Comparison of ENCODE assay signal across 8 cellular contexts in genomic region chr22:31495343-31495742, GRCh38. TPM values are rescaled to one million over a fixed set of nuclear protein-coding genes. Genes with fewer than 3 reads are reported as not detected.
DNase-seq lines count a peak whose midpoint lies in the region; ATAC-seq, FAIRE-seq and TF ChIP-seq lines count a peak whose summit lies in the region.

No MANE protein-coding gene starts in this region.

- H3K36me3 ChIP-seq in kidney (ENCODE audit: control insufficient read depth in 1 of 2, insufficient read depth in 2 of 2, low read length in 2 of 2) (peaks cover 0 to 2% of the 10 kb centered on the region in 2 donors), thymus (ENCODE audit: control insufficient read depth, insufficient read depth) (no peaks in the 10 kb centered on the region)

- no peak for DNase-seq in activated T-cell treated with anti-CD3 and anti-CD28 coated beads, Interleukin-2, amount 50 U/mL, for 72 hours
- DNase-seq in activated T-cell treated with anti-CD3 and anti-CD28 coated beads for 4 hours = no peak
- no peak for DNase-seq in activated naive CD8-positive, alpha-beta T cell treated with anti-CD3 and anti-CD28 coated beads for 36 hours
- no peak for DNase-seq in kidney
- no peak for DNase-seq in GM03348 (ENCODE audit: low spot score)
- no peak for DNase-seq in glomerular visceral epithelial cell (ENCODE audit: extremely low spot score)
- DNase-seq in hepatic stellate cell (ENCODE audit: low spot score) = no peak

- FAIRE-seq in kidney (lab: Jason Lieb, UNC) = no peak

- WGBS in thymus = 82% methylated on average over 15 of the region's 15 CpGs

- peaks cover 13 to 18% of the 10 kb centered on the region in 2 donors for H3K36me3 Mint-ChIP-seq in activated T-cell treated with anti-CD3 and anti-CD28 coated beads, Interleukin-2, amount 50 U/mL, for 72 hours (ENCODE audit: insufficient read depth in 2 of 2)
- peaks cover 24% of the 10 kb centered on the region for H3K36me3 Mint-ChIP-seq in activated naive CD8-positive, alpha-beta T cell treated with anti-CD3 and anti-CD28 coated beads for 36 hours

- H3K9ac ChIP-seq in kidney (ENCODE audit: low read length in 2 of 2) = peak overlapping the region in 1 of 2 donors; percentile 82

- H3K4me1 ChIP-seq in kidney (ENCODE audit: control insufficient read depth in 1 of 2, insufficient read depth in 1 of 2, low read depth in 1 of 2, low read length in 2 of 2) (peaks cover 0 to 11% of the 10 kb centered on the region in 2 donors), thymus (ENCODE audit: control insufficient read depth, insufficient read depth, low read length) (peaks cover 12% of the 10 kb centered on the region)

- H3K4me3 ChIP-seq in kidney (ENCODE audit: low read length in 2 of 2) (peak overlapping the region; percentile 84 to 95), thymus (ENCODE audit: low read length) (peak overlapping the region; percentile 62)

- H3K27ac ChIP-seq in kidney (ENCODE audit: low read depth in 2 of 2, low read length in 2 of 2) (peak overlapping the region; percentile 82 to 85), thymus (ENCODE audit: low read depth) (no peak overlapping the region)

- H3K27me3 ChIP-seq in thymus (ENCODE audit: control insufficient read depth, insufficient read depth) = no peaks in the 10 kb centered on the region

- H3K27me3 Mint-ChIP-seq in activated T-cell treated with anti-CD3 and anti-CD28 coated beads, Interleukin-2, amount 50 U/mL, for 72 hours (ENCODE audit: low read depth) = no peaks in the 10 kb centered on the region
- H3K27me3 Mint-ChIP-seq in activated naive CD8-positive, alpha-beta T cell treated with anti-CD3 and anti-CD28 coated beads for 36 hours = no peaks in the 10 kb centered on the region

- H3K9me3 ChIP-seq in kidney (ENCODE audit: control insufficient read depth in 1 of 2, low read length in 2 of 2) (no peaks in the 10 kb centered on the region), thymus (ENCODE audit: control insufficient read depth) (no peaks in the 10 kb centered on the region)

- H3K27ac Mint-ChIP-seq in activated T-cell treated with anti-CD3 and anti-CD28 coated beads, Interleukin-2, amount 50 U/mL, for 72 hours = peak overlapping the region; percentile 85
- H3K27ac Mint-ChIP-seq in activated naive CD8-positive, alpha-beta T cell treated with anti-CD3 and anti-CD28 coated beads for 36 hours = peak overlapping the region; percentile 95

- peaks cover 0 to 4% of the 10 kb centered on the region in 2 donors for H3K9me3 Mint-ChIP-seq in activated T-cell treated with anti-CD3 and anti-CD28 coated beads, Interleukin-2, amount 50 U/mL, for 72 hours
- H3K9me3 Mint-ChIP-seq in activated naive CD8-positive, alpha-beta T cell treated with anti-CD3 and anti-CD28 coated beads for 36 hours = no peaks in the 10 kb centered on the region

- peak overlapping the region; percentile 95 to 99 for H3K4me3 Mint-ChIP-seq in activated T-cell treated with anti-CD3 and anti-CD28 coated beads, Interleukin-2, amount 50 U/mL, for 72 hours
- peak overlapping the region; percentile 90 for H3K4me3 Mint-ChIP-seq in activated naive CD8-positive, alpha-beta T cell treated with anti-CD3 and anti-CD28 coated beads for 36 hours

- H3K4me1 Mint-ChIP-seq in activated T-cell treated with anti-CD3 and anti-CD28 coated beads, Interleukin-2, amount 50 U/mL, for 72 hours (ENCODE audit: low read depth) = peaks cover 65% of the 10 kb centered on the region
- H3K4me1 Mint-ChIP-seq in activated naive CD8-positive, alpha-beta T cell treated with anti-CD3 and anti-CD28 coated beads for 36 hours = peaks cover 42% of the 10 kb centered on the region

- TF ChIP-seq CTCF in kidney (IDR thresholded peaks at IDR 0.05; ENCODE audit: borderline replicate concordance, extremely low read depth, insufficient read depth) = no peak

- ATAC-seq in activated T-cell treated with anti-CD3 and anti-CD28 coated beads, Interleukin-2, amount 50 U/mL, for 72 hours (replicated peaks in 1 of 2) = no peak

- intact Hi-C loops in kidney (cut with DNase I) = no loop called here

RNA-seq across cellular contexts. Expression of gene SFI1, which starts 1.0 kb away (rescaled TPM):
- 100 to 1,000 TPM; 285 to 342 TPM for total RNA-seq in activated T-cell treated with anti-CD3 and anti-CD28 coated beads, Interleukin-2, amount 50 U/mL, for 72 hours
- total RNA-seq in activated naive CD8-positive, alpha-beta T cell treated with anti-CD3 and anti-CD28 coated beads for 36 hours = 100 to 1,000 TPM; 110 to 122 TPM
- total RNA-seq in kidney = 48.2 TPM
- polyA plus RNA-seq in kidney (ENCODE audit: insufficient read depth, low read depth, low replicate concordance) (11.4 TPM), thymus (116 TPM)

RNA-seq across cellular contexts. Expression of gene EIF4ENIF1, which starts 5.7 kb away (rescaled TPM):
- total RNA-seq in activated T-cell treated with anti-CD3 and anti-CD28 coated beads, Interleukin-2, amount 50 U/mL, for 72 hours = 10 to 100 TPM; 46.9 to 48.6 TPM
- 10 to 100 TPM; 31.3 to 38.8 TPM for total RNA-seq in activated naive CD8-positive, alpha-beta T cell treated with anti-CD3 and anti-CD28 coated beads for 36 hours
- 39.1 TPM for total RNA-seq in kidney
- polyA plus RNA-seq in kidney (ENCODE audit: insufficient read depth, low read depth, low replicate concordance) (13.8 TPM), thymus (12.1 TPM)
